9 cellular contexts compared by ENCODE assay signal in genomic region chr4:165326831-165327210, GRCh38. TPM values are rescaled to one million over a fixed set of nuclear protein-coding genes. Genes with fewer than 3 reads are reported as not detected.
DNase-seq lines count a peak whose midpoint lies in the region; ATAC-seq lines count a peak whose summit lies in the region.
"Had no signal": no experiment of that assay in that cellular context is flagged by ENCODE, and none has a peak within 500 bp of the region (broad histone marks: within the 10 kb centered on the region; RNA-seq: fewer than 3 reads in every experiment).

No MANE protein-coding gene starts in this region.

- H3K9me3 ChIP-seq in iPS-18c (ENCODE audit: control insufficient read depth, insufficient read depth, low read length) = no peaks in the 10 kb centered on the region

- H3K4me1 Mint-ChIP-seq in activated CD8-positive, alpha-beta T cell treated with anti-CD3 and anti-CD28 coated beads, Interleukin-2, amount 10 ng/mL, durations not matched to agents 7 days and 5 days (ENCODE audit: low read depth) = peaks cover 35% of the 10 kb centered on the region
- H3K4me1 Mint-ChIP-seq in stimulated activated naive B cell treated with anti-CD40 and anti-IgM and Interleukin-4, amounts not matched to agents 10 μg/mL and 1 μg/mL and 100 μg/mL, for 72 hours = peaks cover 25 to 31% of the 10 kb centered on the region in 2 donors

- CTCF ChIA-PET in activated CD8-positive, alpha-beta T cell treated with anti-CD3 and anti-CD28 coated beads, Interleukin-2, amount 10 ng/mL, durations not matched to agents 7 days and 5 days (lab: Charles Lee) = interaction anchor here (0.9 to 2.0 kb wide), 3 partner anchors 25 to 214 kb away, joined by 3 to 13 read pairs (median 8); partner anchors contain the start of gene TMEM192

- POLR2A ChIA-PET in activated CD8-positive, alpha-beta T cell treated with anti-CD3 and anti-CD28 coated beads, Interleukin-2, amount 10 ng/mL, durations not matched to agents 7 days and 5 days (lab: Charles Lee) = interaction anchor here (0.6 to 1.0 kb wide), 4 partner anchors 32 to 122 kb away, joined by 3 read pairs; no protein-coding TSS in a partner anchor

- H3K9me3 Mint-ChIP-seq in activated CD8-positive, alpha-beta T cell treated with anti-CD3 and anti-CD28 coated beads, Interleukin-2, amount 10 ng/mL, durations not matched to agents 7 days and 5 days (ENCODE audit: insufficient read depth) = no peaks in the 10 kb centered on the region
- H3K9me3 Mint-ChIP-seq in stimulated activated naive B cell treated with anti-CD40 and anti-IgM and Interleukin-4, amounts not matched to agents 10 μg/mL and 1 μg/mL and 100 μg/mL, for 72 hours = no peaks in the 10 kb centered on the region
- H3K9me3 Mint-ChIP-seq: effector memory CD8-positive, alpha-beta T cell had no signal

- no peak overlapping the region for H3K27ac Mint-ChIP-seq in activated CD8-positive, alpha-beta T cell treated with anti-CD3 and anti-CD28 coated beads, Interleukin-2, amount 10 ng/mL, durations not matched to agents 7 days and 5 days
- H3K27ac Mint-ChIP-seq in stimulated activated naive B cell treated with anti-CD40 and anti-IgM and Interleukin-4, amounts not matched to agents 10 μg/mL and 1 μg/mL and 100 μg/mL, for 72 hours = no peak overlapping the region
- H3K27ac Mint-ChIP-seq: effector memory CD8-positive, alpha-beta T cell had no signal

- H3K4me3 ChIP-seq in iPS-18c (ENCODE audit: insufficient read depth, low read depth, low read length) = peak overlapping the region; percentile 54

- peak; percentile 7 for DNase-seq in activated gamma-delta T cell (lab: John Stamatoyannopoulos, UW)
- DNase-seq in activated gamma-delta T cell treated with Interleukin-2 at 50 U/mL for 16 hours = no peak
- DNase-seq in HPDE6-E6E7 (ENCODE audit: extremely low spot score) = peak; percentile 38
- DNase-seq in activated CD8-positive, alpha-beta T cell treated with anti-CD3 and anti-CD28 coated beads, Interleukin-2, amount 10 ng/mL, durations not matched to agents 7 days and 5 days = peak; percentile 48
- DNase-seq in stimulated activated naive B cell treated with anti-CD40 and anti-IgM and Interleukin-4, amounts not matched to agents 10 μg/mL and 1 μg/mL and 100 μg/mL, for 72 hours = no peak
- DNase-seq in KG1 (lab: John Stamatoyannopoulos, UW) = no peak

- no peak for ATAC-seq in activated CD8-positive, alpha-beta T cell treated with anti-CD3 and anti-CD28 coated beads, Interleukin-2, amount 10 ng/mL, durations not matched to agents 7 days and 5 days
- ATAC-seq in stimulated activated naive B cell treated with anti-CD40 and anti-IgM and Interleukin-4, amounts not matched to agents 10 μg/mL and 1 μg/mL and 100 μg/mL, for 72 hours (replicated peaks) = peak; percentile 15 to 20
- no peak for ATAC-seq in HG02870 (IDR thresholded peaks at IDR 0.05; ENCODE audit: unreplicated experiment)

- peaks cover 37% of the 10 kb centered on the region for H3K36me3 Mint-ChIP-seq in activated CD8-positive, alpha-beta T cell treated with anti-CD3 and anti-CD28 coated beads, Interleukin-2, amount 10 ng/mL, durations not matched to agents 7 days and 5 days (ENCODE audit: low read depth)
- peaks cover 19 to 32% of the 10 kb centered on the region in 2 donors for H3K36me3 Mint-ChIP-seq in stimulated activated naive B cell treated with anti-CD40 and anti-IgM and Interleukin-4, amounts not matched to agents 10 μg/mL and 1 μg/mL and 100 μg/mL, for 72 hours

- no peak overlapping the region for H3K4me3 Mint-ChIP-seq in activated CD8-positive, alpha-beta T cell treated with anti-CD3 and anti-CD28 coated beads, Interleukin-2, amount 10 ng/mL, durations not matched to agents 7 days and 5 days
- H3K4me3 Mint-ChIP-seq in stimulated activated naive B cell treated with anti-CD40 and anti-IgM and Interleukin-4, amounts not matched to agents 10 μg/mL and 1 μg/mL and 100 μg/mL, for 72 hours = no peak overlapping the region
- H3K4me3 Mint-ChIP-seq: effector memory CD8-positive, alpha-beta T cell had no signal

- no peaks in the 10 kb centered on the region for H3K27me3 Mint-ChIP-seq in activated CD8-positive, alpha-beta T cell treated with anti-CD3 and anti-CD28 coated beads, Interleukin-2, amount 10 ng/mL, durations not matched to agents 7 days and 5 days (ENCODE audit: low read depth)
- no peaks in the 10 kb centered on the region for H3K27me3 Mint-ChIP-seq in stimulated activated naive B cell treated with anti-CD40 and anti-IgM and Interleukin-4, amounts not matched to agents 10 μg/mL and 1 μg/mL and 100 μg/mL, for 72 hours
- H3K27me3 Mint-ChIP-seq: effector memory CD8-positive, alpha-beta T cell had no signal

RNA-seq across cellular contexts. Expression of gene MSMO1, which starts 0.6 kb away (rescaled TPM):
- total RNA-seq in activated CD8-positive, alpha-beta T cell treated with anti-CD3 and anti-CD28 coated beads, Interleukin-2, amount 10 ng/mL, durations not matched to agents 7 days and 5 days = 10 to 100 TPM; 47.4 to 51.6 TPM

RNA-seq across cellular contexts. Expression of gene CPE, which starts 52.0 kb away (rescaled TPM):
- total RNA-seq in activated CD8-positive, alpha-beta T cell treated with anti-CD3 and anti-CD28 coated beads, Interleukin-2, amount 10 ng/mL, durations not matched to agents 7 days and 5 days = not detected

Comparison
In these comparisons a context has a peak if more than half of its experiments do, and no peak if none do; other contexts are left out.
1. DNase-seq: peak in activated gamma-delta T cell (single experiment), HPDE6-E6E7 (single experiment) and activated CD8-positive, alpha-beta T cell treated with anti-CD3 and anti-CD28 coated beads, Interleukin-2, amount 10 ng/mL, durations not matched to agents 7 days and 5 days (single experiment); none in activated gamma-delta T cell treated with Interleukin-2 at 50 U/mL for 16 hours (single experiment), stimulated activated naive B cell treated with anti-CD40 and anti-IgM and Interleukin-4, amounts not matched to agents 10 μg/mL and 1 μg/mL and 100 μg/mL, for 72 hours (single experiment) and KG1 (single experiment).
2. ATAC-seq: peak in stimulated activated naive B cell treated with anti-CD40 and anti-IgM and Interleukin-4, amounts not matched to agents 10 μg/mL and 1 μg/mL and 100 μg/mL, for 72 hours (2 of 2); none in activated CD8-positive, alpha-beta T cell treated with anti-CD3 and anti-CD28 coated beads, Interleukin-2, amount 10 ng/mL, durations not matched to agents 7 days and 5 days (single experiment) and HG02870 (single experiment).